11 cellular contexts compared by ENCODE assay signal in the genomic region with DNA sequence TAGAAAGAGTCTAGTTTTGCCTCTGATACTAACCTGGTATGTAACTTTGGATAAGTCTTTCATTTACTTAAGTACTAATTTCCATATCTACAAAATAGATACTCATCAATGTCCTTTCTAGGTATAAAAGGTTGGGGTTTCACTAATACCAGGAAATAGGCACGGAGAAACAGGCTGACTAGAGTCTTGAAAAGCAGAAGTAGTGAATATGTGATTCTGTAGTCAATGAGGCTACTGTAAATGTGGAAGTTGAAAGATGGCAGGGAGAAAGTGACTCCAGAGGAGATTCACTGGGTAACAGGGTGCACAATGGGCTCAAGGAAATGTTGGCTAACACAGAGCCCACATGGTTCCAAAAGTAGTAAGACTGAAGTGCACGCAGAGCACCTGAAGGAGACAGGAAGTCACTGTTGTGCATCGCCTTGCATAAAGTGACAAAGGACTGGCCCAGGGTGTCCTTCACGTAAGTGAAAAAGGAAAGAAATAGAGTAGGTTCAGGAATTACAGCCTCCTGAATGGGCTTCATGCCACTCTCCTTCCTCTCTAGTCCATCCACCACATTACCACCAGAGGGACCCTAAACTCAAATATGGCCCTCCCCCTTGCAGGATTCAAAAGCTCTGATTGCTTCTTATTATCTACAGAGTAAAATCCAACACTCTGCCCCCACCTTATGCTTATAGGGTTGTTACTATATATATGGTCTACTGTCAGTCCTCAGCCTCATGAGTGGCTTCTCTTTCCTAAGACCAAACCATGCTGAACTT.
DNase-seq lines count a peak whose midpoint lies in the region; ATAC-seq, FAIRE-seq and TF ChIP-seq lines count a peak whose summit lies in the region.
"Had no signal": no experiment of that assay in that cellular context is flagged by ENCODE, and none has a peak within 500 bp of the region (broad histone marks: within the 10 kb centered on the region; RNA-seq: fewer than 3 reads in every experiment).

No MANE protein-coding gene starts in this region.

- intact Hi-C loops in CD4-positive, alpha-beta memory T cell (cut with micrococcal nuclease) = loop anchor here (1.0 to 2.0 kb wide), 2 partner anchors 340 to 360 kb away; no protein-coding TSS in a partner anchor

- no peaks in the 10 kb centered on the region for H4K20me1 ChIP-seq in hepatocyte (ENCODE audit: insufficient read depth, poor library complexity, severe bottlenecking)

- H2AFZ ChIP-seq in hepatocyte = no peak overlapping the region

- no peak overlapping the region for H3K4me3 ChIP-seq in CD4-positive, alpha-beta memory T cell (ENCODE audit: low read length in 2 of 2)
- H3K4me3 ChIP-seq in LNCaP clone FGC (ENCODE audit: low read depth, low read length) = no peak overlapping the region
- no peak overlapping the region for H3K4me3 ChIP-seq in hepatocyte
- H3K4me3 ChIP-seq: MG63 had no signal

- no peaks in the 10 kb centered on the region for H3K4me1 ChIP-seq in CD4-positive, alpha-beta memory T cell (ENCODE audit: insufficient read depth, low read length)
- H3K4me1 ChIP-seq in hepatocyte (ENCODE audit: insufficient read depth) = no peaks in the 10 kb centered on the region

- CTCF ChIA-PET in CD4-positive, alpha-beta memory T cell (lab: Charles Lee; ENCODE audit: partially characterized antibody) = interaction anchor here (0.7 to 1.2 kb wide), 8 partner anchors 9 to 361 kb away, joined by 3 to 7 read pairs (median 4); no protein-coding TSS in a partner anchor

- peak; percentile 16 for FAIRE-seq in GM12891 (lab: Jason Lieb, UNC)

- no peak for TF ChIP-seq POLR2A in GM12891 (IDR thresholded peaks at IDR 0.05; ENCODE audit: low read depth, low read length)

- TF ChIP-seq CTCF in LNCaP clone FGC (IDR thresholded peaks at IDR 0.05; ENCODE audit: control insufficient read depth, extremely low read depth, insufficient read depth) (peak; percentile 38; the same call in 1 of the 2 replicates), hepatocyte (IDR thresholded peaks at IDR 0.05; ENCODE audit: poor library complexity) (no peak)

- WGBS in hepatocyte (ENCODE audit: low lambda C conversion rate, missing lambda C conversion rate) = 58% methylated on average over 4 of the region's 4 CpGs

- no peak overlapping the region for H3K4me3 Mint-ChIP-seq in CD4-positive, alpha-beta memory T cell
- H3K4me3 Mint-ChIP-seq: activated naive CD8-positive, alpha-beta T cell treated with anti-CD3 and anti-CD28 coated beads, Interleukin-2, amount 50 U/mL, for 24 hours had no signal

- H3K4me2 ChIP-seq in hepatocyte = no peak overlapping the region

- ATAC-seq in HG02623 (IDR thresholded peaks at IDR 0.05; ENCODE audit: unreplicated experiment) = no peak
- ATAC-seq: activated naive CD8-positive, alpha-beta T cell treated with anti-CD3 and anti-CD28 coated beads, Interleukin-2, amount 50 U/mL, for 24 hours had no signal

- DNase-seq in CD4-positive, alpha-beta memory T cell = peak in 4 of 5 donors; percentile 5 to 22 (median 14)
- DNase-seq in GM12891 (ENCODE audit: insufficient read length, low spot score) (no peak), LNCaP clone FGC (ENCODE audit: low read depth) (no peak), nucleus accumbens (lab: John Stamatoyannopoulos, UW) (no peak), hepatocyte (ENCODE audit: low spot score) (no peak), NCI-H510A treated with DMSO at 0.1 percent for 48 hours (lab: John Stamatoyannopoulos, UW) (no peak)
- DNase-seq in central memory CD4-positive, alpha-beta T cell = peak; percentile 3
- DNase-seq: activated naive CD8-positive, alpha-beta T cell treated with anti-CD3 and anti-CD28 coated beads, Interleukin-2, amount 50 U/mL, for 24 hours; MG63; midbrain had no signal

- H3K36me3 ChIP-seq in CD4-positive, alpha-beta memory T cell (ENCODE audit: insufficient read depth, low read length) = no peaks in the 10 kb centered on the region
- no peaks in the 10 kb centered on the region for H3K36me3 ChIP-seq in hepatocyte (replicated peaks; ENCODE audit: insufficient read depth, low read depth)
- H3K36me3 ChIP-seq: MG63 had no signal

- peaks cover 0 to 1% (median 0%) of the 10 kb centered on the region in 4 donors for H3K4me1 Mint-ChIP-seq in CD4-positive, alpha-beta memory T cell
- H3K4me1 Mint-ChIP-seq: activated naive CD8-positive, alpha-beta T cell treated with anti-CD3 and anti-CD28 coated beads, Interleukin-2, amount 50 U/mL, for 24 hours had no signal

- H3K27ac ChIP-seq in CD4-positive, alpha-beta memory T cell (ENCODE audit: low read depth, low read length) = no peak overlapping the region
- no peak overlapping the region for H3K27ac ChIP-seq in hepatocyte

- no peaks in the 10 kb centered on the region for H3K9me3 ChIP-seq in CD4-positive, alpha-beta memory T cell (ENCODE audit: control insufficient read depth in 1 of 2, low read length in 2 of 2)
- no peaks in the 10 kb centered on the region for H3K9me3 ChIP-seq in hepatocyte (ENCODE audit: low read depth)
- H3K9me3 ChIP-seq: MG63 had no signal

- H3K36me3 Mint-ChIP-seq in CD4-positive, alpha-beta memory T cell = no peaks in the 10 kb centered on the region

- POLR2A ChIA-PET in CD4-positive, alpha-beta memory T cell (lab: Charles Lee; ENCODE audit: partially characterized antibody) = interaction anchor here (0.6 kb wide), 1 partner anchor 274 kb away, joined by 3 read pairs; no protein-coding TSS in a partner anchor

- no peaks in the 10 kb centered on the region for H3K79me2 ChIP-seq in hepatocyte

- no peaks in the 10 kb centered on the region for H3K9me3 Mint-ChIP-seq in CD4-positive, alpha-beta memory T cell
- H3K9me3 Mint-ChIP-seq: activated naive CD8-positive, alpha-beta T cell treated with anti-CD3 and anti-CD28 coated beads, Interleukin-2, amount 50 U/mL, for 24 hours had no signal

- H3K27me3 Mint-ChIP-seq in CD4-positive, alpha-beta memory T cell = peaks cover 4 to 6% of the 10 kb centered on the region in 2 donors

- H3K27ac Mint-ChIP-seq in CD4-positive, alpha-beta memory T cell = no peak overlapping the region
- H3K27ac Mint-ChIP-seq: activated naive CD8-positive, alpha-beta T cell treated with anti-CD3 and anti-CD28 coated beads, Interleukin-2, amount 50 U/mL, for 24 hours had no signal

- H3K27me3 ChIP-seq in CD4-positive, alpha-beta memory T cell (ENCODE audit: insufficient read depth, low read length) = no peaks in the 10 kb centered on the region
- H3K27me3 ChIP-seq in hepatocyte = no peaks in the 10 kb centered on the region
- H3K27me3 ChIP-seq: MG63 had no signal

- H3K9me2 ChIP-seq in hepatocyte (replicated peaks; ENCODE audit: insufficient read depth) = no peaks in the 10 kb centered on the region

TF ChIP-seq in GM12891, 5 proteins besides CTCF, POLR2A, EP300 and RAD21:
- peak; percentile 14; the same call in 1 of the 2 replicates for TF ChIP-seq SPI1 (IDR thresholded peaks at IDR 0.05; ENCODE audit: low read depth, low read length)
- no peak for TF ChIP-seq TAF1 (IDR thresholded peaks at IDR 0.05; ENCODE audit: low read depth, low read length)
- no peak for TF ChIP-seq PAX5 (IDR thresholded peaks at IDR 0.05; ENCODE audit: insufficient read depth, low read length, severe bottlenecking)
- no peak for TF ChIP-seq POLR2AphosphoS5 (IDR thresholded peaks at IDR 0.05; ENCODE audit: low read depth, low read length)
- TF ChIP-seq POU2F2 (IDR thresholded peaks at IDR 0.05; ENCODE audit: low read depth, low read length) = no peak

Comparison
In these comparisons a context has a peak if more than half of its experiments do, and no peak if none do; other contexts are left out.
1. DNase-seq: peak in CD4-positive, alpha-beta memory T cell (4 of 5) and central memory CD4-positive, alpha-beta T cell (single experiment); none in GM12891 (single experiment), LNCaP clone FGC (single experiment), nucleus accumbens (0 of 56), hepatocyte (single experiment) and NCI-H510A treated with DMSO at 0.1 percent for 48 hours (single experiment).